ENCODE assay signal across 15 cellular contexts in the genomic region with DNA sequence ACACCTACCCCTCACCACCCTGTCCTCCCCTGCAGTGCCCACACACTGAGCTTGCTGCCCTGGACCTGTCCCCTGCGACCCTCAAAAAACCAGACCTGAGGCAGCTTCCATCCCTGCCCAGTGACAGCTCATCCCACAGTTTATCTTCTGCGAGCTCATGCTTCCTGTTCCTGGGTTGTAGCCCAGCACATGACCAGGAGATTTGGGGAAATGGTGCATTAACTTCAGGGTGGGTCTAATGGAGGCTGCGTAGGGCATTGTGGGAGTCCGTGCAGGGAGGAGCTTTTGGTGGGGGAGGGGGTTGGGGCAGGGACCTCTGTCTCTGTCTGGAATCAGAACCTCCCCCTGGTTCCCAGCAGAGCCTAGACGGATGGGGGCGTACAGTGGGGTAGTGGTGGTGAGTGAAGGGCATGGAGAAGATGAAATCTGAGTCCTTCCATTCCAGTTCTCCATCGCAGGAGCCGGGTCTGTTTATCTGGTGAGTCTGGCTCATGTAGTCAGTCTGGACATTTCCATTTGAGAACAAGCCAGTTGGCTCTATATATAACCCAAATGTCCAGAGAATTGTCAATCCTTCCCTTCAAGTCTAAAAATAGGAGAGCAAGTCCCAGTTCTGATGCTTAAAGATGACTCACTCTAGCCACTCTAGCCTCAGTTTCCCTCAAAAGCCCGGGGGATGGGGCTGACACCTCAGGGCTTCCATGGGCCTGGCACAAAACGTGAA.
A peak's percentile ranks its signal among the peaks of the same experiment; 100 is the strongest.
DNase-seq lines count a peak whose midpoint lies in the region; ATAC-seq and FAIRE-seq lines count a peak whose summit lies in the region.
"Had no signal": no experiment of that assay in that cellular context is flagged by ENCODE, and none has a peak within 500 bp of the region (broad histone marks: within the 10 kb centered on the region; RNA-seq: fewer than 3 reads in every experiment).

No MANE protein-coding gene starts in this region.

- no peak overlapping the region for H3K4me3 ChIP-seq in mesodermal cell (ENCODE audit: extremely low read depth, insufficient read depth, low read length, poor library complexity, severe bottlenecking)
- H3K4me3 ChIP-seq: A549, GM23248 had no signal

- H3K4me1 ChIP-seq in mesodermal cell (ENCODE audit: control insufficient read depth, insufficient read depth, low read length, poor library complexity, severe bottlenecking) = peaks cover 45% of the 10 kb centered on the region
- H3K4me1 ChIP-seq: A549 had no signal

- FAIRE-seq in urothelium cell line (lab: Jason Lieb, UNC) = peak; percentile 23
- FAIRE-seq: A549, GM18507 had no signal

- 85 to 93% methylated on average over 5 of the region's 10 CpGs for WGBS in mesodermal cell (ENCODE audit: insufficient coverage in 2 of 2), 2 experiments

- ATAC-seq in HG02938 (IDR thresholded peaks at IDR 0.05; ENCODE audit: unreplicated experiment) = no peak
- ATAC-seq: stimulated activated memory B cell treated with anti-CD40 and anti-IgM and Interleukin-4, amounts not matched to agents 10 μg/mL and 1 μg/mL and 100 μg/mL, for 72 hours had no signal

- no peaks in the 10 kb centered on the region for H3K36me3 ChIP-seq in mesodermal cell (ENCODE audit: control insufficient read depth, insufficient read depth, low read length)

- H3K9me3 ChIP-seq in mesodermal cell (ENCODE audit: control insufficient read depth, low read length) = no peaks in the 10 kb centered on the region
- H3K9me3 ChIP-seq: A549 had no signal

- DNase-seq in NCI-H1092 treated with DMSO at 0.1 percent for 48 hours (lab: John Stamatoyannopoulos, UW) = peak; percentile 52
- no peak for DNase-seq in NCI-H1092 (lab: John Stamatoyannopoulos, UW)
- DNase-seq in urothelium cell line (ENCODE audit: low spot score) = no peak
- no peak for DNase-seq in medulla oblongata (ENCODE audit: extremely low spot score)
- no peak for DNase-seq in Kasumi-1 (lab: John Stamatoyannopoulos, UW)
- DNase-seq: activated CD4-positive, alpha-beta T cell treated with anti-CD3 and anti-CD28 coated beads, Interleukin-2, amount 50 U/mL, for 4 hours; effector CD4-positive, alpha-beta T cell; GM23248; stimulated activated CD4-positive, alpha-beta T cell treated with anti-CD3 and anti-CD28 coated beads, Interleukin-4, amount 100 ng/mL, for 1 hour had no signal

- H3K27ac ChIP-seq in cingulate gyrus (ENCODE audit: low read depth, low read length) (peak overlapping the region; percentile 67), mesodermal cell (ENCODE audit: low read depth, low read length, severe bottlenecking) (peak overlapping the region; percentile 29)
- H3K27ac ChIP-seq: A549, GM23248 had no signal
